ENCODE assay signal across 8 cellular contexts in genomic region chr1:231931846-231932454, GRCh38.
DNase-seq lines count a peak whose midpoint lies in the region; ATAC-seq and TF ChIP-seq lines count a peak whose summit lies in the region.

No MANE protein-coding gene starts in this region.

- no peaks in the 10 kb centered on the region for H3K27me3 Mint-ChIP-seq in chondrocyte (ENCODE audit: low read depth)

- BruUV-seq in PC-3 (replicated peaks; lab: Mats Ljungman, UMichigan): no TSS peak

- H3K27ac ChIP-seq in PC-3 (ENCODE audit: low read length) (peak overlapping the region; percentile 74), aorta (ENCODE audit: low read depth in 1 of 2, low read length in 2 of 2) (no peak overlapping the region)

- H3K9me2 ChIP-seq in PC-3 (replicated peaks; ENCODE audit: low read length): no peaks in the 10 kb centered on the region

- H3K4me1 ChIP-seq in PC-3 (ENCODE audit: insufficient read depth, low read length): peaks cover 24% of the 10 kb centered on the region
- H3K4me1 ChIP-seq in aorta (ENCODE audit: control insufficient read depth in 1 of 2, insufficient read depth in 2 of 2, low read length in 2 of 2): peaks cover 1 to 8% of the 10 kb centered on the region in 2 donors

- no peak overlapping the region for H3K4me3 ChIP-seq in PC-3 (ENCODE audit: low read length)
- H3K4me3 ChIP-seq in aorta (ENCODE audit: low read length in 2 of 2): no peak overlapping the region

- peak; percentile 43 for ATAC-seq in GM18867 (IDR thresholded peaks at IDR 0.05; ENCODE audit: unreplicated experiment)
- peak; percentile 18; the same call in 1 of the 2 replicates for ATAC-seq in PC-3
- no peak for ATAC-seq in GM21737 (IDR thresholded peaks at IDR 0.05; ENCODE audit: unreplicated experiment)
- no peak for ATAC-seq in aorta (ENCODE audit: low FRiP score)

- TF ChIP-seq CTCF in PC-3 (conservative IDR thresholded peaks at IDR 0.05; ENCODE audit: low read depth, low read length): peak; percentile 91
- peak; percentile 71 for TF ChIP-seq CTCF in chondrocyte (IDR thresholded peaks at IDR 0.05)

- H3K27ac Mint-ChIP-seq in chondrocyte (ENCODE audit: unreplicated experiment): no peak overlapping the region

- no peaks in the 10 kb centered on the region for H4K20me1 ChIP-seq in PC-3 (ENCODE audit: low read length)

- H3K36me3 ChIP-seq in PC-3 (ENCODE audit: low read depth, low read length) (no peaks in the 10 kb centered on the region), aorta (ENCODE audit: control insufficient read depth in 1 of 2, insufficient read depth in 2 of 2, low read length in 1 of 2) (no peaks in the 10 kb centered on the region)

- H3K9me3 ChIP-seq in PC-3 (ENCODE audit: low read length): 0 out of 2 replicates have a peak, but pooled peaks cover 4% of the 10 kb centered on the region
- H3K9me3 ChIP-seq in aorta (ENCODE audit: control insufficient read depth, low read length): no peaks in the 10 kb centered on the region

- CTCF ChIA-PET in PC-3 (lab: Charles Lee): interaction anchor here (0.6 to 0.7 kb wide), 2 partner anchors 11 to 289 kb away, joined by 3 to 6 read pairs; no protein-coding TSS in a partner anchor

- POLR2A ChIA-PET in PC-3 (lab: Charles Lee; ENCODE audit: unreplicated experiment): no interaction called here

- H3K4me2 ChIP-seq in PC-3 (ENCODE audit: low read length): no peak overlapping the region

- peaks cover 29% of the 10 kb centered on the region for H3K4me1 Mint-ChIP-seq in chondrocyte (ENCODE audit: low read depth)

- H2AFZ ChIP-seq in PC-3 (ENCODE audit: low read length): no peak overlapping the region

- no peaks in the 10 kb centered on the region for H3K79me2 ChIP-seq in PC-3 (ENCODE audit: low read length)

- 84 to 88% methylated on average over 4 of the region's 4 CpGs for WGBS in aorta, 2 donors

- DNase-seq in PC-3: peak; percentile 67
- DNase-seq in chondrocyte (ENCODE audit: low spot score): no peak
- peak; percentile 30 for DNase-seq in stimulated activated CD4-positive, alpha-beta T cell treated with anti-CD3 and anti-CD28 coated beads, Interleukin-12 subunit alpha, Interleukin-12 subunit beta, amount 100 ng/mL, for 4 hours
- DNase-seq in NCI-H2107 treated with DMSO at 0.1 percent for 48 hours (lab: John Stamatoyannopoulos, UW; ENCODE audit: unreplicated experiment): no peak
- DNase-seq in G401 (ENCODE audit: low spot score): no peak
- no peak for DNase-seq in aorta

- H3F3A ChIP-seq in PC-3 (ENCODE audit: low read length, unreplicated experiment): no peaks in the 10 kb centered on the region

- in situ Hi-C loops in G401 (cut with HindIII; ENCODE audit: low sequenced_read_pairs): no loop called here

- H3K27me3 ChIP-seq in PC-3 (ENCODE audit: low read length): no peaks in the 10 kb centered on the region
- no peaks in the 10 kb centered on the region for H3K27me3 ChIP-seq in aorta (ENCODE audit: control insufficient read depth in 1 of 2, insufficient read depth in 2 of 2, low read length in 1 of 2)

- no peak overlapping the region for H3K9ac ChIP-seq in PC-3 (ENCODE audit: low read length)

- intact Hi-C loops in PC-3 (cut with micrococcal nuclease): no loop called here
- intact Hi-C loops in aorta (cut with DNase I): no loop called here

- H3K36me3 Mint-ChIP-seq in chondrocyte (ENCODE audit: low read depth): no peaks in the 10 kb centered on the region

- no peaks in the 10 kb centered on the region for H3K9me3 Mint-ChIP-seq in chondrocyte (ENCODE audit: low read depth)

- no peak overlapping the region for H3K4me3 Mint-ChIP-seq in chondrocyte (ENCODE audit: unreplicated experiment)

Comparison
In these comparisons a context has a peak if more than half of its experiments do, and no peak if none do; other contexts are left out.
1. ATAC-seq: peak in GM18867 (single experiment) and PC-3 (single experiment); none in GM21737 (single experiment) and aorta (single experiment).
2. DNase-seq: peak in PC-3 (single experiment) and stimulated activated CD4-positive, alpha-beta T cell treated with anti-CD3 and anti-CD28 coated beads, Interleukin-12 subunit alpha, Interleukin-12 subunit beta, amount 100 ng/mL, for 4 hours (single experiment); none in chondrocyte (single experiment), NCI-H2107 treated with DMSO at 0.1 percent for 48 hours (single experiment), G401 (single experiment) and aorta (0 of 2).